In the genomic region with DNA sequence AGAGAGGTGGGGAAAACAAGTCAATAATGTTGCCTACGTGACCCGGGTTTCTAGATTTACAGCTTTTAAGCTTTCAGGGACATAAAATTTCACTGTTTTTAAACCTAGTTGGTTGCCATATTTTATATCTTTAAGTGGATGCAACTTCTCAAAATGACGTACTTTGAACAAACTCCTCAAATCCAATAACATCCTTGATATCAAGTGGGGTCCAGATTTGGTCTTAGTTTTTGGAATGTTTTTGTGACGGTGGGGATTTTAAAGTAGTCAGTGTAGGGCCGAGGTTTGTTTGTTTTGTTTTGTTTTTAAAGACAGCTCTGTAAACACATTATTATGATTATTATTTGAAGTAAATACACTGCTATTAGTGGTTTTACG, we compare ENCODE assay signal across 8 cellular contexts. TPM values are rescaled to one million over a fixed set of nuclear protein-coding genes. Genes with fewer than 3 reads are reported as not detected.
DNase-seq lines count a peak whose midpoint lies in the region; ATAC-seq, FAIRE-seq and TF ChIP-seq lines count a peak whose summit lies in the region.

No MANE protein-coding gene starts in this region.

- no peak for TF ChIP-seq POLR2A in adrenal gland (IDR thresholded peaks at IDR 0.05)
- TF ChIP-seq POLR2A in uterus (IDR thresholded peaks at IDR 0.05): no peak
- TF ChIP-seq POLR2A in GM12892 (IDR thresholded peaks at IDR 0.05; ENCODE audit: low read depth, low read length): no peak

- peaks cover 62% of the 10 kb centered on the region for H3K4me1 ChIP-seq in left ventricle myocardium inferior
- H3K4me1 ChIP-seq in adrenal gland (replicated peaks in 1 of 2): peaks cover 0 to 33% of the 10 kb centered on the region in 2 donors
- peaks cover 1% of the 10 kb centered on the region for H3K4me1 ChIP-seq in mesenchymal stem cell (ENCODE audit: control insufficient read depth, insufficient read depth, low read depth, low read length)
- H3K4me1 ChIP-seq in uterus: no peaks in the 10 kb centered on the region

- no peak overlapping the region for H3K14ac ChIP-seq in mesenchymal stem cell (ENCODE audit: low read length in 2 of 2)

- DNase-seq in left ventricle myocardium inferior: no peak
- DNase-seq in Right ventricle myocardium superior: no peak
- no peak for DNase-seq in adrenal gland
- DNase-seq in mesenchymal stem cell: no peak
- no peak for DNase-seq in uterus
- no peak for DNase-seq in GM12892 (ENCODE audit: insufficient read length)
- no peak for DNase-seq in HT-29 (ENCODE audit: low spot score)
- no peak for DNase-seq in DMS114 treated with DMSO at 0.1 percent for 48 hours (lab: John Stamatoyannopoulos, UW; ENCODE audit: unreplicated experiment)

- no peak overlapping the region for H2AFZ ChIP-seq in mesenchymal stem cell (ENCODE audit: low read depth, low read length)

- peak overlapping the region; percentile 93 for H3K4me3 ChIP-seq in left ventricle myocardium inferior
- H3K4me3 ChIP-seq in adrenal gland: peak overlapping the region; percentile 71 to 97 (median 94)
- peak overlapping the region in 1 of 2 experiments; percentile 92 for H3K4me3 ChIP-seq in mesenchymal stem cell (ENCODE audit: insufficient read depth in 1 of 2, low read depth in 1 of 2, low read length in 2 of 2)
- peak overlapping the region; percentile 63 to 80 for H3K4me3 ChIP-seq in uterus

- H4K8ac ChIP-seq in mesenchymal stem cell (ENCODE audit: low read length): no peak overlapping the region

- TF ChIP-seq CTCF in left ventricle myocardium inferior (IDR thresholded peaks at IDR 0.05; ENCODE audit: borderline replicate concordance) (no peak), adrenal gland (IDR thresholded peaks at IDR 0.05) (no peak), uterus (IDR thresholded peaks at IDR 0.05) (no peak)

- H2BK5ac ChIP-seq in mesenchymal stem cell (ENCODE audit: low read depth, low read length, poor library complexity, severe bottlenecking): no peak overlapping the region

- no peak overlapping the region for H2AK5ac ChIP-seq in mesenchymal stem cell (ENCODE audit: low read length, severe bottlenecking)

- no peak overlapping the region for H3K18ac ChIP-seq in mesenchymal stem cell (ENCODE audit: low read depth in 1 of 2, low read length in 2 of 2)

- H2BK15ac ChIP-seq in mesenchymal stem cell (ENCODE audit: low read depth, poor library complexity, severe bottlenecking): no peak overlapping the region

- intact Hi-C loops in left ventricle myocardium inferior (cut with micrococcal nuclease): no loop called here
- intact Hi-C loops in Right ventricle myocardium superior (cut with DNase I): no loop called here
- intact Hi-C loops in adrenal gland (cut with DNase I): no loop called here
- intact Hi-C loops in uterus (cut with DNase I; ENCODE audit: low total_unique reads): no loop called here

- H3K36me3 ChIP-seq in left ventricle myocardium inferior: no peaks in the 10 kb centered on the region
- H3K36me3 ChIP-seq in adrenal gland (replicated peaks in 1 of 2): no peaks in the 10 kb centered on the region
- no peaks in the 10 kb centered on the region for H3K36me3 ChIP-seq in mesenchymal stem cell (ENCODE audit: control insufficient read depth in 1 of 2, insufficient read depth in 2 of 2, low read depth in 1 of 2, low read length in 2 of 2)
- H3K36me3 ChIP-seq in uterus: no peaks in the 10 kb centered on the region

- H2BK120ac ChIP-seq in mesenchymal stem cell (ENCODE audit: low read depth, low read length): no peak overlapping the region

- no peak overlapping the region for H3K23ac ChIP-seq in mesenchymal stem cell (ENCODE audit: low read length in 2 of 2)

- H3K4ac ChIP-seq in mesenchymal stem cell (ENCODE audit: low read depth in 1 of 2, low read length in 2 of 2): no peak overlapping the region

- H3K79me1 ChIP-seq in mesenchymal stem cell (replicated peaks; ENCODE audit: low read length, poor library complexity, severe bottlenecking): peaks cover 3% of the 10 kb centered on the region

- H3K9me3 ChIP-seq in left ventricle myocardium inferior (replicated peaks) (no peaks in the 10 kb centered on the region), adrenal gland (replicated peaks in 1 of 3) (peaks cover 0 to 6% (median 0%) of the 10 kb centered on the region in 3 donors), mesenchymal stem cell (ENCODE audit: control insufficient read depth, low read length) (no peaks in the 10 kb centered on the region), uterus (no peaks in the 10 kb centered on the region)

- no peak for ATAC-seq in Right ventricle myocardium superior (ENCODE audit: poor library complexity)

- H3K9ac ChIP-seq in mesenchymal stem cell (ENCODE audit: low read length): peak overlapping the region; percentile 89

- H3K27ac ChIP-seq in left ventricle myocardium inferior (replicated peaks) (peak overlapping the region; percentile 100), adrenal gland (peak overlapping the region; percentile 96 to 100 (median 98)), mesenchymal stem cell (ENCODE audit: low read length, poor library complexity, severe bottlenecking) (no peak overlapping the region), uterus (peak overlapping the region; percentile 99)

- H2BK12ac ChIP-seq in mesenchymal stem cell (ENCODE audit: low read length in 2 of 2): no peak overlapping the region

- no peak for FAIRE-seq in GM12892 (lab: Jason Lieb, UNC)

- WGBS in adrenal gland, 4 donors: 7 to 9% (median 7%) methylated on average over 6 of the region's 6 CpGs
- WGBS in mesenchymal stem cell: 0% methylated on average over 1 of the region's 6 CpGs

- no peak overlapping the region for H4K91ac ChIP-seq in mesenchymal stem cell (ENCODE audit: low read length)

- H3K27me3 ChIP-seq in left ventricle myocardium inferior (ENCODE audit: low read depth): no peaks in the 10 kb centered on the region
- H3K27me3 ChIP-seq in adrenal gland: no peaks in the 10 kb centered on the region
- H3K27me3 ChIP-seq in mesenchymal stem cell (ENCODE audit: control insufficient read depth in 1 of 2, insufficient read depth in 1 of 2, low read length in 2 of 2): no peaks in the 10 kb centered on the region
- peaks cover 0 to 4% of the 10 kb centered on the region in 2 donors for H3K27me3 ChIP-seq in uterus

- H3K4me2 ChIP-seq in mesenchymal stem cell (ENCODE audit: low read length, poor library complexity, severe bottlenecking): peak overlapping the region; percentile 99

RNA-seq across cellular contexts. Expression of gene CDKN2C, which starts 0.5 kb away (rescaled TPM):
- total RNA-seq in left ventricle myocardium inferior (12.8 TPM), Right ventricle myocardium superior (15.1 TPM), adrenal gland (10 to 100 TPM; 11.0 to 46.0 (median 25.3) TPM), uterus (100 to 1,000 TPM in 1 of 4 donors, 10 to 100 TPM in 3; 13.4 to 103 (median 22.2) TPM)
- 10 to 100 TPM; 15.7 to 27.4 (median 18.5) TPM for polyA plus RNA-seq in adrenal gland
- polyA plus RNA-seq in mesenchymal stem cell (2013, experiment 1 of 2): 2.0 TPM
- polyA plus RNA-seq in mesenchymal stem cell (2013, experiment 2 of 2): 2.1 TPM
- polyA plus RNA-seq in GM12892 (2012; ENCODE audit: missing spikeins): 23.4 TPM
- 11.1 and 14.5 TPM in 2 replicates for total RNA-seq in HT-29 (2014; rRNA removed; shearing (Covaris generic))

RNA-seq across cellular contexts. Expression of gene FAF1, which starts 10.4 kb away (rescaled TPM):
- total RNA-seq in left ventricle myocardium inferior: 80.0 TPM
- 88.1 TPM for total RNA-seq in Right ventricle myocardium superior
- 10 to 100 TPM; 25.2 to 88.4 (median 49.8) TPM for total RNA-seq in adrenal gland
- polyA plus RNA-seq in adrenal gland: 10 to 100 TPM; 23.4 to 79.9 (median 24.7) TPM
- polyA plus RNA-seq in mesenchymal stem cell (2013, experiment 1 of 2): 19.1 TPM
- 19.9 TPM for polyA plus RNA-seq in mesenchymal stem cell (2013, experiment 2 of 2)
- 10 to 100 TPM; 34.1 to 77.2 (median 64.1) TPM for total RNA-seq in uterus
- polyA plus RNA-seq in GM12892 (2012; ENCODE audit: missing spikeins): 82.1 TPM
- total RNA-seq in HT-29 (2014; rRNA removed; shearing (Covaris generic)): 25.9 and 28.5 TPM in 2 replicates
